27 cellular contexts compared by ENCODE assay signal in the genomic region with DNA sequence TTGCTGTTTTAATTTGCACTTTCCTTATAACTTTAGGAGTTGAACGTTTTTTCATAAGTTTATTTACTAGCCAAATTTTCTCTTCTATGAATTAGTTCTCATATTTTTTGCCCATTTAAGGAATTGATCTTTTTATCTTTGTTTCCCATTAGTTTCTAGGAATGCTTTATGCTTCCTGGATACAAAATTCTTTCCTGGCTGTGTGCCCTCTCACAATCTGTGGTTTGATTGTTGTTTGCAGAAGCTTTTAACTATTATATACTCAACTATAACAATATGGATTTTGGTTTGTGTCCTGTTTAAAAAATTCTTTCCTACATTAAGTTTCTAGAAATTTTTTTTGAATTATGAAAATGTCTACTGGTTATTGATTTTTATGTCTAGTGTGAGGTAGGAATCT.
"Had no signal": no experiment of that assay in that cellular context is flagged by ENCODE, and none has a peak within 500 bp of the region (broad histone marks: within the 10 kb centered on the region; RNA-seq: fewer than 3 reads in every experiment).

No MANE protein-coding gene starts in this region.

- ATAC-seq: activated CD8-positive, alpha-beta memory T cell treated with anti-CD3 and anti-CD28 coated beads, Interleukin-2, amount 10 ng/mL, durations not matched to agents 7 days and 5 days; activated naive CD4-positive, alpha-beta T cell treated with anti-CD3 and anti-CD28 coated beads, Interleukin-2, amount 50 U/mL, for 72 hours; activated naive CD8-positive, alpha-beta T cell treated with anti-CD3 and anti-CD28 coated beads, Interleukin-2, amount 50 U/mL, for 24 hours; activated T-cell treated with anti-CD3 and anti-CD28 coated beads, Interleukin-2, amount 50 U/mL, for 4 hours; K562; Panc1; T-helper 17 cell; WTC11 had no signal

- H3K4me3 ChIP-seq: ascending aorta, K562, SJSA1 had no signal

- H3K27me3 ChIP-seq: ascending aorta, SJSA1 had no signal

- H3K27ac ChIP-seq: ascending aorta, RWPE1, SJSA1 had no signal

- H3K9me3 ChIP-seq: ascending aorta, SJSA1 had no signal

- H3K36me3 ChIP-seq: ascending aorta, SJSA1 had no signal

- DNase-seq: activated CD4-positive, alpha-beta T cell treated with anti-CD3 and anti-CD28 coated beads, Interleukin-2, amount 10 ng/mL, durations not matched to agents 24 days and 14 days; activated CD4-positive, alpha-beta T cell treated with anti-CD3 and anti-CD28 coated beads, Interleukin-2, amount 50 U/mL, for 48 hours; activated CD4-positive, CD25-positive, alpha-beta regulatory T cell treated with anti-CD3 and anti-CD28 coated beads, Interleukin-2, amount 50 U/mL, for 72 hours; activated CD8-positive, alpha-beta memory T cell treated with anti-CD3 and anti-CD28 coated beads, Interleukin-2, amount 10 ng/mL, durations not matched to agents 7 days and 5 days; activated effector memory CD4-positive, alpha-beta T cell treated with anti-CD3 and anti-CD28 coated beads, Interleukin-2, amount 50 U/mL, for 16 hours; activated naive CD4-positive, alpha-beta T cell treated with Interleukin-2 at 50 U/mL for 16 hours; activated naive CD8-positive, alpha-beta T cell treated with anti-CD3 and anti-CD28 coated beads, Interleukin-2, amount 50 U/mL, for 24 hours; activated T-cell treated with anti-CD3 and anti-CD28 coated beads, Interleukin-2, amount 50 U/mL, for 4 hours; amniotic stem cell; Karpas-422; NCI-H1048; NCI-H1930; NCI-H2171 treated with DMSO at 0.1 percent for 48 hours; NCI-H345; NCI-H510A; NCI-H526 treated with DMSO at 0.1 percent for 48 hours; NCI-H82; Right ventricle myocardium superior; T-helper 17 cell; T-helper 9 cell had no signal

- H3K4me1 ChIP-seq: ascending aorta had no signal
